In genomic region chr6:11096109-11096508, GRCh38 we compare ENCODE assay signal across 8 cellular contexts. TPM values are rescaled to one million over a fixed set of nuclear protein-coding genes. Genes with fewer than 3 reads are reported as not detected.
A peak's percentile ranks its signal among the peaks of the same experiment; 100 is the strongest.
DNase-seq lines count a peak whose midpoint lies in the region; ATAC-seq and TF ChIP-seq lines count a peak whose summit lies in the region.

No MANE protein-coding gene starts in this region.

- POLR2A ChIA-PET in AG04450 (lab: Yijun Ruan, JAX) (interaction anchor here (0.6 kb wide), 2 partner anchors 47 to 557 kb away, joined by 3 to 4 read pairs; no protein-coding TSS in a partner anchor), PC-9 (lab: Charles Lee; ENCODE audit: unreplicated experiment) (interaction anchor here (0.5 to 0.7 kb wide), 3 partner anchors 20 to 120 kb away, joined by 3 to 14 read pairs (median 5); no protein-coding TSS in a partner anchor), GM10248 (lab: Yijun Ruan, JAX) (no interaction called here)

- no peaks in the 10 kb centered on the region for H3K27me3 ChIP-seq in AG04450 (ENCODE audit: control insufficient read depth, insufficient read depth, low read length)
- H3K27me3 ChIP-seq in PC-9 (ENCODE audit: insufficient read depth, low read depth): no peaks in the 10 kb centered on the region
- H3K27me3 ChIP-seq in endocrine pancreas (ENCODE audit: control insufficient read depth, insufficient read depth, low read length): no peaks in the 10 kb centered on the region

- H3K9me3 ChIP-seq in AG04450 (ENCODE audit: control insufficient read depth, insufficient read depth, low read length) (no peaks in the 10 kb centered on the region), PC-9 (ENCODE audit: insufficient read depth, low read depth) (no peaks in the 10 kb centered on the region), endocrine pancreas (ENCODE audit: control insufficient read depth, low read length) (no peaks in the 10 kb centered on the region)

- H3K27me3 Mint-ChIP-seq in chondrocyte (ENCODE audit: low read depth): no peaks in the 10 kb centered on the region

- H3K27ac ChIP-seq in AG04450 (ENCODE audit: low read depth, low read length) (no peak overlapping the region), PC-9 (no peak overlapping the region)

- no peak for DNase-seq in AG04450 (ENCODE audit: low read depth, low spot score)
- DNase-seq in GM04503 (ENCODE audit: low read depth): peak; percentile 38
- DNase-seq in PC-9: peak; percentile 57 to 59
- no peak for DNase-seq in stimulated activated effector memory CD8-positive, alpha-beta T cell treated with anti-CD3 and anti-CD28 coated beads, Interleukin-12 subunit alpha, Interleukin-12 subunit beta, amount 100 ng/mL, for 72 hours (ENCODE audit: low spot score in 2 of 2)
- no peak for DNase-seq in chondrocyte (ENCODE audit: low spot score)
- DNase-seq in GM10248 (ENCODE audit: extremely low spot score): no peak

- no peak for ATAC-seq in stimulated activated effector memory CD8-positive, alpha-beta T cell treated with anti-CD3 and anti-CD28 coated beads, Interleukin-12 subunit alpha, Interleukin-12 subunit beta, amount 100 ng/mL, for 72 hours
- ATAC-seq in GM21367 (IDR thresholded peaks at IDR 0.05; ENCODE audit: unreplicated experiment): no peak

- H3K9ac ChIP-seq in endocrine pancreas (ENCODE audit: control insufficient read depth, insufficient read depth, low read length): no peak overlapping the region

- no peak overlapping the region for H2AFZ ChIP-seq in PC-9

- H4K20me1 ChIP-seq in PC-9 (ENCODE audit: insufficient read depth): no peaks in the 10 kb centered on the region

- H3K36me3 ChIP-seq in PC-9 (ENCODE audit: low read depth): no peaks in the 10 kb centered on the region
- no peaks in the 10 kb centered on the region for H3K36me3 ChIP-seq in endocrine pancreas (ENCODE audit: control insufficient read depth, insufficient read depth, low read length)

- peaks cover 66% of the 10 kb centered on the region for H3K79me2 ChIP-seq in PC-9 (ENCODE audit: low read depth)

- peak overlapping the region; percentile 95 for H3K4me2 ChIP-seq in PC-9

- H3K4me1 ChIP-seq in PC-9 (replicated peaks; ENCODE audit: insufficient read depth) (0 out of 2 replicates have a peak, but pooled peaks cover 8% of the 10 kb centered on the region), endocrine pancreas (ENCODE audit: control insufficient read depth, insufficient read depth, low read length) (peaks cover 11% of the 10 kb centered on the region)

- intact Hi-C loops in PC-9 (cut with micrococcal nuclease; ENCODE audit: unreplicated experiment): no loop called here

- no peaks in the 10 kb centered on the region for H3K9me2 ChIP-seq in PC-9 (ENCODE audit: insufficient read depth)

- H3K4me1 Mint-ChIP-seq in stimulated activated effector memory CD8-positive, alpha-beta T cell treated with anti-CD3 and anti-CD28 coated beads, Interleukin-12 subunit alpha, Interleukin-12 subunit beta, amount 100 ng/mL, for 72 hours: peaks cover 39% of the 10 kb centered on the region
- peaks cover 25% of the 10 kb centered on the region for H3K4me1 Mint-ChIP-seq in chondrocyte (ENCODE audit: low read depth)

- H3F3A ChIP-seq in PC-9 (ENCODE audit: insufficient read depth, low read depth): 0 out of 2 replicates have a peak, but pooled peaks cover 6% of the 10 kb centered on the region

- TF ChIP-seq CTCF in AG04450 (IDR thresholded peaks at IDR 0.05; ENCODE audit: low read depth, low read length) (no peak), PC-9 (conservative IDR thresholded peaks at IDR 0.05) (no peak), chondrocyte (IDR thresholded peaks at IDR 0.05) (no peak), GM10248 (IDR thresholded peaks at IDR 0.05; ENCODE audit: control extremely low read depth, extremely low read depth, low read depth, missing control alignments) (no peak)

- peak overlapping the region; percentile 70 for H3K27ac Mint-ChIP-seq in stimulated activated effector memory CD8-positive, alpha-beta T cell treated with anti-CD3 and anti-CD28 coated beads, Interleukin-12 subunit alpha, Interleukin-12 subunit beta, amount 100 ng/mL, for 72 hours
- H3K27ac Mint-ChIP-seq in chondrocyte (ENCODE audit: unreplicated experiment): no peak overlapping the region

- peak overlapping the region; percentile 94 for H3K4me3 Mint-ChIP-seq in stimulated activated effector memory CD8-positive, alpha-beta T cell treated with anti-CD3 and anti-CD28 coated beads, Interleukin-12 subunit alpha, Interleukin-12 subunit beta, amount 100 ng/mL, for 72 hours
- H3K4me3 Mint-ChIP-seq in chondrocyte (ENCODE audit: unreplicated experiment): no peak overlapping the region

- H3K9me3 Mint-ChIP-seq in stimulated activated effector memory CD8-positive, alpha-beta T cell treated with anti-CD3 and anti-CD28 coated beads, Interleukin-12 subunit alpha, Interleukin-12 subunit beta, amount 100 ng/mL, for 72 hours: no peaks in the 10 kb centered on the region
- H3K9me3 Mint-ChIP-seq in chondrocyte (ENCODE audit: low read depth): peaks cover 11% of the 10 kb centered on the region

- H3K36me3 Mint-ChIP-seq in stimulated activated effector memory CD8-positive, alpha-beta T cell treated with anti-CD3 and anti-CD28 coated beads, Interleukin-12 subunit alpha, Interleukin-12 subunit beta, amount 100 ng/mL, for 72 hours: peaks cover 27% of the 10 kb centered on the region
- peaks cover 10% of the 10 kb centered on the region for H3K36me3 Mint-ChIP-seq in chondrocyte (ENCODE audit: low read depth)

- BruUV-seq in PC-9 (replicated peaks; lab: Mats Ljungman, UMichigan): no TSS peak

- peak overlapping the region; percentile 14; the same call in 1 of the 2 replicates for H3K4me3 ChIP-seq in AG04450 (ENCODE audit: low read depth, low read length)
- H3K4me3 ChIP-seq in PC-9: peak overlapping the region; percentile 76; the same call in 1 of the 2 replicates
- H3K4me3 ChIP-seq in endocrine pancreas (ENCODE audit: control insufficient read depth, insufficient read depth, low read length): peak overlapping the region; percentile 89

- CTCF ChIA-PET in AG04450 (lab: Charles Lee) (interaction anchor here (0.6 to 2.8 kb wide), 4 partner anchors 24 to 400 kb away, joined by 4 to 28 read pairs (median 5); no protein-coding TSS in a partner anchor), PC-9 (lab: Charles Lee) (interaction anchor here (0.6 to 1.2 kb wide), 4 partner anchors 12 to 1192 kb away, joined by 3 to 5 read pairs (median 4); partner anchors contain the start of gene TFAP2A), GM10248 (lab: Yijun Ruan, JAX) (interaction anchor here (0.9 to 2.8 kb wide), 7 partner anchors 10 to 479 kb away, joined by 3 to 8 read pairs (median 3); no protein-coding TSS in a partner anchor)

RNA-seq across cellular contexts. Expression of gene SMIM13, which starts 2.5 kb away (rescaled TPM):
- 8.0 and 9.0 TPM in 2 replicates for polyA plus RNA-seq in AG04450 (2011; rRNA removed)
- polyA minus RNA-seq in AG04450 (2011; rRNA and poly(A)+ RNA removed): 4.3 and 8.5 TPM in 2 replicates
- 16.7 and 22.2 TPM in 2 replicates for total RNA-seq in PC-9 (2021)
- total RNA-seq in chondrocyte: 18.0 to 22.7 TPM (median 20.9 TPM) in 3 replicates

RNA-seq across cellular contexts. Expression of gene ERVFRD-1, which starts 15.4 kb away (rescaled TPM):
- polyA plus RNA-seq in AG04450 (2011; rRNA removed): not detected in 2 replicates
- polyA minus RNA-seq in AG04450 (2011; rRNA and poly(A)+ RNA removed): not detected in 2 replicates
- total RNA-seq in PC-9 (2021): not detected in 2 replicates
- not detected in 3 replicates for total RNA-seq in chondrocyte

RNA-seq across cellular contexts. Expression of gene ELOVL2, which starts 52.0 kb away (rescaled TPM):
- 2.4 and 2.9 TPM in 2 replicates for polyA plus RNA-seq in AG04450 (2011; rRNA removed)
- 1.3 and 1.6 TPM in 2 replicates for polyA minus RNA-seq in AG04450 (2011; rRNA and poly(A)+ RNA removed)
- total RNA-seq in PC-9 (2021) (0.23 and 0.41 TPM in 2 replicates), chondrocyte (18.1 to 41.3 TPM (median 18.2 TPM) in 3 replicates)

Comparison
In these comparisons a context has a peak if more than half of its experiments do, and no peak if none do; other contexts are left out.
1. DNase-seq: peak in GM04503 (single experiment) and PC-9 (2 of 2); none in AG04450 (single experiment), stimulated activated effector memory CD8-positive, alpha-beta T cell treated with anti-CD3 and anti-CD28 coated beads, Interleukin-12 subunit alpha, Interleukin-12 subunit beta, amount 100 ng/mL, for 72 hours (0 of 2), chondrocyte (single experiment) and GM10248 (single experiment).
2. H3K4me3 ChIP-seq: peak in every context shown above with its lines; median percentile 89 in endocrine pancreas; 76 in PC-9; 14 in AG04450.
3. RNA of gene ELOVL2, which starts 52.0 kb away (total RNA-seq): 18.1 to 41.3 TPM in chondrocyte; 0.23 to 0.41 TPM in PC-9; every median in the first group is over 10 times any median in the second.